Comparison of ENCODE assay signal across 10 cellular contexts in genomic region chr14:75875958-75876357, GRCh38.
DNase-seq lines count a peak whose midpoint lies in the region; ATAC-seq and TF ChIP-seq lines count a peak whose summit lies in the region.
"Had no signal": no experiment of that assay in that cellular context is flagged by ENCODE, and none has a peak within 500 bp of the region (broad histone marks: within the 10 kb centered on the region; RNA-seq: fewer than 3 reads in every experiment).

No MANE protein-coding gene starts in this region.

- no peak for DNase-seq in chondrocyte (ENCODE audit: low spot score)
- DNase-seq in germinal center (ENCODE audit: low spot score), result no peak
- no peak for DNase-seq in sciatic nerve (ENCODE audit: low spot score)
- DNase-seq in medulla oblongata (ENCODE audit: extremely low spot score), result no peak
- DNase-seq in NCI-H1436 treated with DMSO at 0.1 percent for 48 hours (lab: John Stamatoyannopoulos, UW), result no peak
- DNase-seq: DMS153 had no signal

- H3K4me3 Mint-ChIP-seq in chondrocyte (ENCODE audit: unreplicated experiment), result no peak overlapping the region
- H3K4me3 Mint-ChIP-seq: IgD-negative memory B cell had no signal

- intact Hi-C loops in sciatic nerve (cut with DNase I), result no loop called here

- H3K9me3 Mint-ChIP-seq in chondrocyte (ENCODE audit: low read depth), result no peaks in the 10 kb centered on the region
- H3K9me3 Mint-ChIP-seq: IgD-negative memory B cell had no signal

- no peaks in the 10 kb centered on the region for H3K36me3 Mint-ChIP-seq in chondrocyte (ENCODE audit: low read depth)

- H3K27ac Mint-ChIP-seq in chondrocyte (ENCODE audit: unreplicated experiment), result peak overlapping the region; percentile 91

- H3K4me1 Mint-ChIP-seq in chondrocyte (ENCODE audit: low read depth), result peaks cover 70% of the 10 kb centered on the region

- no peak for TF ChIP-seq CTCF in chondrocyte (IDR thresholded peaks at IDR 0.05)

- ATAC-seq in GM18498 (IDR thresholded peaks at IDR 0.05; ENCODE audit: unreplicated experiment) (peak; percentile 98), GM21381 (IDR thresholded peaks at IDR 0.05; ENCODE audit: unreplicated experiment) (peak; percentile 98), HG03159 (IDR thresholded peaks at IDR 0.05; ENCODE audit: unreplicated experiment) (peak; percentile 93), sciatic nerve (no peak)

- H3K27me3 Mint-ChIP-seq in chondrocyte (ENCODE audit: low read depth), result no peaks in the 10 kb centered on the region
- H3K27me3 Mint-ChIP-seq: IgD-negative memory B cell had no signal
